Comparison of ENCODE assay signal across 1 cellular context in genomic region chr16:30351586-30352419, GRCh38.
A peak's percentile ranks its signal among the peaks of the same experiment; 100 is the strongest.
TF ChIP-seq lines count a peak whose summit lies in the region.

No MANE protein-coding gene starts in this region.

TF ChIP-seq in HepG2, 621 proteins besides CTCF, POLR2A, EP300 and RAD21 (continued from another document and continues in another):
- TF ChIP-seq ZNF350 (CRISPR knock-in tag; IDR thresholded peaks at IDR 0.05; ENCODE audit: borderline replicate concordance, low read depth) (no peak), RBM22 (optimal IDR thresholded peaks at IDR 0.05; ENCODE audit: low read length) (peak; percentile 0), ZNF782 (CRISPR knock-in tag; IDR thresholded peaks at IDR 0.05; ENCODE audit: borderline replicate concordance) (no peak), ZNF33A (CRISPR knock-in tag; IDR thresholded peaks at IDR 0.05; ENCODE audit: borderline replicate concordance) (no peak), ZFY (CRISPR knock-in tag; IDR thresholded peaks at IDR 0.05) (no peak), ZNF570 (CRISPR knock-in tag; IDR thresholded peaks at IDR 0.05; ENCODE audit: borderline replicate concordance) (no peak), EZH2 (conservative IDR thresholded peaks at IDR 0.05; ENCODE audit: low read depth, low read length) (no peak), ZBED4 (CRISPR knock-in tag; IDR thresholded peaks at IDR 0.05; ENCODE audit: borderline replicate concordance) (0 out of 2 replicates have a peak, but pooled peaks have one; percentile 2), SALL1 (CRISPR knock-in tag; IDR thresholded peaks at IDR 0.05) (no peak), SMARCC2 (IDR thresholded peaks at IDR 0.05) (no peak), ZGPAT (CRISPR knock-in tag; IDR thresholded peaks at IDR 0.05) (no peak), ZBTB33 (CRISPR knock-in tag; IDR thresholded peaks at IDR 0.05) (no peak), ELF3 (CRISPR knock-in tag; IDR thresholded peaks at IDR 0.05) (no peak), ZNF274 (CRISPR knock-in tag; IDR thresholded peaks at IDR 0.05) (no peak), SKIL (CRISPR knock-in tag; IDR thresholded peaks at IDR 0.05; ENCODE audit: borderline replicate concordance) (no peak), AGO1 (IDR thresholded peaks at IDR 0.05; ENCODE audit: low read depth, low read length, poor library complexity, severe bottlenecking) (peak; percentile 89), SP1 (IDR thresholded peaks at IDR 0.05) (no peak), SP1 (CRISPR knock-in tag; IDR thresholded peaks at IDR 0.05) (no peak), THAP8 (CRISPR knock-in tag; IDR thresholded peaks at IDR 0.05; ENCODE audit: borderline replicate concordance) (no peak), XRCC5 (optimal IDR thresholded peaks at IDR 0.05; ENCODE audit: low read length) (peak; percentile 32), CBX5 (CRISPR knock-in tag; IDR thresholded peaks at IDR 0.05; ENCODE audit: borderline replicate concordance) (no peak), ZBTB39 (CRISPR knock-in tag; IDR thresholded peaks at IDR 0.05) (no peak), ZNF737 (CRISPR knock-in tag; IDR thresholded peaks at IDR 0.05; ENCODE audit: borderline replicate concordance) (no peak), PHB2 (IDR thresholded peaks at IDR 0.05; ENCODE audit: partially characterized antibody) (no peak)
- TF ChIP-seq, protein P1, sequence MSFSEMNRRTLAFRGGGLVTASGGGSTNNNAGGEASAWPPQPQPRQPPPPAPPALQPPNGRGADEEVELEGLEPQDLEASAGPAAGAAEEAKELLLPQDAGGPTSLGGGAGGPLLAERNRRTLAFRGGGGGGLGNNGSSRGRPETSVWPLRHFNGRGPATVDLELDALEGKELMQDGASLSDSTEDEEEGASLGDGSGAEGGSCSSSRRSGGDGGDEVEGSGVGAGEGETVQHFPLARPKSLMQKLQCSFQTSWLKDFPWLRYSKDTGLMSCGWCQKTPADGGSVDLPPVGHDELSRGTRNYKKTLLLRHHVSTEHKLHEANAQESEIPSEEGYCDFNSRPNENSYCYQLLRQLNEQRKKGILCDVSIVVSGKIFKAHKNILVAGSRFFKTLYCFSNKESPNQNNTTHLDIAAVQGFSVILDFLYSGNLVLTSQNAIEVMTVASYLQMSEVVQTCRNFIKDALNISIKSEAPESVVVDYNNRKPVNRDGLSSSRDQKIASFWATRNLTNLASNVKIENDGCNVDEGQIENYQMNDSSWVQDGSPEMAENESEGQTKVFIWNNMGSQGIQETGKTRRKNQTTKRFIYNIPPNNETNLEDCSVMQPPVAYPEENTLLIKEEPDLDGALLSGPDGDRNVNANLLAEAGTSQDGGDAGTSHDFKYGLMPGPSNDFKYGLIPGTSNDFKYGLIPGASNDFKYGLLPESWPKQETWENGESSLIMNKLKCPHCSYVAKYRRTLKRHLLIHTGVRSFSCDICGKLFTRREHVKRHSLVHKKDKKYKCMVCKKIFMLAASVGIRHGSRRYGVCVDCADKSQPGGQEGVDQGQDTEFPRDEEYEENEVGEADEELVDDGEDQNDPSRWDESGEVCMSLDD (CRISPR knock-in tag; IDR thresholded peaks at IDR 0.05; ENCODE audit: borderline replicate concordance), result no peak
- TF ChIP-seq, protein P2, sequence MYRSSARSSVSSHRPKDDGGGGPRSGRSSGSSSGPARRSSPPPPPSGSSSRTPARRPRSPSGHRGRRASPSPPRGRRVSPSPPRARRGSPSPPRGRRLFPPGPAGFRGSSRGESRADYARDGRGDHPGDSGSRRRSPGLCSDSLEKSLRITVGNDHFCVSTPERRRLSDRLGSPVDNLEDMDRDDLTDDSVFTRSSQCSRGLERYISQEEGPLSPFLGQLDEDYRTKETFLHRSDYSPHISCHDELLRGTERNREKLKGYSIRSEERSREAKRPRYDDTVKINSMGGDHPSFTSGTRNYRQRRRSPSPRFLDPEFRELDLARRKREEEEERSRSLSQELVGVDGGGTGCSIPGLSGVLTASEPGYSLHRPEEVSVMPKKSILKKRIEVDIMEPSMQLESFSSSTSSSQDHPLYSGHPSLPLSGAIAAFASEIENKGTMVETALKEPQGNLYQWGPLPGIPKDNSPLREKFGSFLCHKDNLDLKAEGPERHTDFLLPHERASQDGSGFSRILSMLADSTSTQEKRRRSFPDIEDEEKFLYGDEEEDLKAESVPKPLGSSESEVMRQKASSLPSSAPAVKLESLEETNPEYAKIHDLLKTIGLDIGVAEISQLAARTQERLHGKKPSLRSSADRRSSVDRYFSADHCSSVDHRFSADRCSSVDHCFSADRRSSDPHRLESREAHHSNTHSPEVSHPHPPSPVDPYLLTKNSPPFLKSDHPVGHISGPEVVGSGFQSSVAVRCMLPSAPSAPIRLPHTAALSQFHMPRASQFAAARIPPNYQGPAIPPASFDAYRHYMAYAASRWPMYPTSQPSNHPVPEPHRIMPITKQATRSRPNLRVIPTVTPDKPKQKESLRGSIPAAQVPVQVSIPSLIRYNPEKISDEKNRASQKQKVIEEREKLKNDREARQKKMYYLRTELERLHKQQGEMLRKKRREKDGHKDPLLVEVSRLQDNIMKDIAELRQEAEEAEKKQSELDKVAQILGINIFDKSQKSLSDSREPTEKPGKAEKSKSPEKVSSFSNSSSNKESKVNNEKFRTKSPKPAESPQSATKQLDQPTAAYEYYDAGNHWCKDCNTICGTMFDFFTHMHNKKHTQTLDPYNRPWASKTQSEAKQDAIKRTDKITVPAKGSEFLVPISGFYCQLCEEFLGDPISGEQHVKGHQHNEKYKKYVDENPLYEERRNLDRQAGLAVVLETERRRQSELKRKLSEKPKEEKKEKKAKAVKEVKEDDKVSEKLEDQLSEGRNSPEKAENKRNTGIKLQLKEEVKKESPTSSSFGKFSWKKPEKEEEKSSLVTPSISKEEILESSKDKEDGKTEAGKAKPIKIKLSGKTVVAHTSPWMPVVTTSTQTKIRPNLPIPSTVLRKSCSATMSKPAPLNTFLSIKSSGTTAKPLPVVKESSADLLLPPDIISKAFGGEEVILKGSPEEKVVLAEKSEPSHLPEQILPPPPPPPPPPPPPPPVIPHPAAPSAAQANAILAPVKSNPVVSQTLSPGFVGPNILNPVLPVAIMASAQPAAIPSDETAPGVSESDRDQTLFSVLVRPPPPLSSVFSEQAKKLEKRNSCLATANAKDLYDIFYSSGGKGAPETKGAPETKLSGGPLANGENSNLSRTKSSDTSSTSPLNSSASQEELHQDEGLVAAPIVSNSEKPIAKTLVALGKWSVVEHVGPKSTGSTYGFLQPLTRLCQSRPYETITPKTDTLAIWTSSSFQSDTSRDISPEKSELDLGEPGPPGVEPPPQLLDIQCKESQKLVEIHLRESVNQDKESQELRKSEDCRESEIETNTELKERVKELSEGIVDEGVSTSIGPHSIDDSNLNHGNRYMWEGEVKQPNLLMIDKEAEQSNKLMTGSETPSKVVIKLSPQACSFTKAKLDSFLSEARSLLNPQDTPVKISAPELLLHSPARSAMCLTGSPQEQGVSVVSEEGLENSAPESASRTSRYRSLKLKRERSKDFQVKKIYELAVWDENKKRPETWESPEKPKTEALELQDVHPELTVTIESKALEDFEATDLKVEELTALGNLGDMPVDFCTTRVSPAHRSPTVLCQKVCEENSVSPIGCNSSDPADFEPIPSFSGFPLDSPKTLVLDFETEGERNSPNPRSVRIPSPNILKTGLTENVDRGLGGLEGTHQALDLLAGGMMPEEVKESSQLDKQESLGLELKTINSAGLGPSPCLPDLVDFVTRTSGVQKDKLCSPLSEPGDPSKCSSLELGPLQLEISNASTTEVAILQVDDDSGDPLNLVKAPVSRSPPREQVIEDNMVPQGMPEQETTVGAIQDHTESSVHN (CRISPR knock-in tag; IDR thresholded peaks at IDR 0.05), result no peak
- TF ChIP-seq, protein P3, sequence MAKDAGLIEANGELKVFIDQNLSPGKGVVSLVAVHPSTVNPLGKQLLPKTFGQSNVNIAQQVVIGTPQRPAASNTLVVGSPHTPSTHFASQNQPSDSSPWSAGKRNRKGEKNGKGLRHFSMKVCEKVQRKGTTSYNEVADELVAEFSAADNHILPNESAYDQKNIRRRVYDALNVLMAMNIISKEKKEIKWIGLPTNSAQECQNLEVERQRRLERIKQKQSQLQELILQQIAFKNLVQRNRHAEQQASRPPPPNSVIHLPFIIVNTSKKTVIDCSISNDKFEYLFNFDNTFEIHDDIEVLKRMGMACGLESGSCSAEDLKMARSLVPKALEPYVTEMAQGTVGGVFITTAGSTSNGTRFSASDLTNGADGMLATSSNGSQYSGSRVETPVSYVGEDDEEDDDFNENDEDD (CRISPR knock-in tag; IDR thresholded peaks at IDR 0.05; ENCODE audit: borderline replicate concordance), result no peak
